ENCODE assay signal across 10 cellular contexts in the genomic region with DNA sequence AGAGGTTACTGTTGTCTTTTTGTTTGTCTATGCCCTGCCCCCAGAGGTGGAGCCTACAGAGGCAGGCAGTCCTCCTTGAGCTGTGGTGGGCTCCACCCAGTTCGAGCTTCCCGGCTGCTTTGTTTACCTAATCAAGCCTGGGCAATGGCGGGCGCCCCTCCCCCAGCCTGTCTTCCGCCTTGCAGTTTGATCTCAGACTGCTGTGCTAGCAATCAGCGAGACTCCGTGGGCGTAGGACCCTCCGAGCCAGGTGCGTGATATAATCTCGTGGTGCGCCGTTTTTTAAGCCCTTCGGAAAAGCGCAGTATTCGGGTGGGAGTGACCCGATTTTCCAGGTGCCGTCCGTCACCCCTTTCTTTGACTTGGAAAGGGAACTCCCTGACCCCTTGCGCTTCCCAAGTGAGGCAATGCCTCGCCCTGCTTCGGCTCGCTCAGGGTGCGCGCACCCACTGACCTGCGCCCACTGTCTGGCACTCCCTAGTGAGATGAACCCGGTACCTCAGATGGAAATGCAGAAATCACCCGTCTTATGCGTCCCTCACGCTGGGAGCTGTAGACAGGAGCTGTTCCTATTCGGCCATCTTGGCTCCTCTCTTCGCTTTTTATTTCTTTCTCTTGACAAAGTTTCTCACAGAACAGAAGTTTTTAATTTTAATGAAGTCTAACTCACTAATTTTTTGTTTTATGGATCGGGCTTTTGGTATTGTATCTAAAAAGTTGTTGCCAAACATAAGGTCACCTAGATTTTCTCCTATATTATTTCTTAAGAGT. TPM values are rescaled to one million over a fixed set of nuclear protein-coding genes. Genes with fewer than 3 reads are reported as not detected.
DNase-seq lines count a peak whose midpoint lies in the region; ATAC-seq, FAIRE-seq and TF ChIP-seq lines count a peak whose summit lies in the region.
"Not testable (repeated sequence)": the region's sequence is repeated elsewhere in the genome, so short reads cannot be mapped to it uniquely, and the experiment has no call there.
"Had no signal": no experiment of that assay in that cellular context is flagged by ENCODE, and none has a peak within 500 bp of the region (broad histone marks: within the 10 kb centered on the region; RNA-seq: fewer than 3 reads in every experiment).

No MANE protein-coding gene starts in this region.

- intact Hi-C loops in Right ventricle myocardium inferior (cut with DNase I); spleen (cut with DNase I; ENCODE audit: low total_unique reads): not testable (repeated sequence)

- H3K4me3 Mint-ChIP-seq in astrocyte (ENCODE audit: unreplicated experiment) (peak overlapping the region; percentile 64), mesothelial cell of epicardium (peak overlapping the region; percentile 39)

- H3K36me3 ChIP-seq in astrocyte (ENCODE audit: insufficient read depth, low read length); spleen: not testable (repeated sequence)

- H2AFZ ChIP-seq in astrocyte (ENCODE audit: low read depth, low read length): not testable (repeated sequence)

- 85 to 90% (median 88%) methylated on average over 33 of the region's 33 CpGs for WGBS in spleen, 5 donors

- not testable (repeated sequence) for H3K27me3 Mint-ChIP-seq in astrocyte (ENCODE audit: low read depth, unreplicated experiment); mesothelial cell of epicardium (ENCODE audit: low read depth)

- H3K36me3 Mint-ChIP-seq in astrocyte (ENCODE audit: low read depth, unreplicated experiment); mesothelial cell of epicardium: not testable (repeated sequence)

- not testable (repeated sequence) for H3K9me3 Mint-ChIP-seq in astrocyte (ENCODE audit: unreplicated experiment); mesothelial cell of epicardium

- not testable (repeated sequence) for TF ChIP-seq POLR2A in spleen (IDR thresholded peaks at IDR 0.05)

- not testable (repeated sequence) for H3K9me3 ChIP-seq in astrocyte (ENCODE audit: insufficient read depth, low read depth, low read length); spleen

- H3K27ac ChIP-seq in astrocyte (ENCODE audit: low read depth, low read length); spleen: not testable (repeated sequence)

- DNase-seq in ELF-1 (ENCODE audit: low read depth, low spot score): peak; percentile 41
- DNase-seq in NCI-H1105 treated with DMSO at 0.1 percent for 48 hours (lab: John Stamatoyannopoulos, UW): peak; percentile 65
- DNase-seq in NCI-H748 (lab: John Stamatoyannopoulos, UW; ENCODE audit: unreplicated experiment): peak; percentile 60
- peak; percentile 68 for DNase-seq in SK-N-DZ (ENCODE audit: low spot score)
- DNase-seq in astrocyte (ENCODE audit: low read depth); mesothelial cell of epicardium (ENCODE audit: low spot score in 2 of 2, unreplicated experiment in 2 of 2): not testable (repeated sequence)
- DNase-seq in Right ventricle myocardium inferior (ENCODE audit: missing footprints): peak; percentile 20
- peak; percentile 40 for DNase-seq in spleen

- not testable (repeated sequence) for H3K27me3 ChIP-seq in astrocyte (ENCODE audit: insufficient read depth, low read length); spleen (replicated peaks in 1 of 7)

- H3K4me3 ChIP-seq in astrocyte (ENCODE audit: insufficient read depth, low read depth, low read length); spleen: not testable (repeated sequence)

- not testable (repeated sequence) for H3K79me2 ChIP-seq in astrocyte (ENCODE audit: insufficient read depth, low read length)

- H3K4me1 ChIP-seq in astrocyte (ENCODE audit: insufficient read depth, low read length); spleen: not testable (repeated sequence)

- H3K9ac ChIP-seq in astrocyte (ENCODE audit: low read length): not testable (repeated sequence)

- not testable (repeated sequence) for TF ChIP-seq CTCF in astrocyte (IDR thresholded peaks at IDR 0.05; ENCODE audit: insufficient read depth, low read depth, low read length); mesothelial cell of epicardium (IDR thresholded peaks at IDR 0.05; ENCODE audit: unreplicated experiment); spleen (IDR thresholded peaks at IDR 0.05 in 8 of 11, conservative IDR thresholded peaks at IDR 0.05 in 3 of 11)

- not testable (repeated sequence) for H4K20me1 ChIP-seq in astrocyte (ENCODE audit: insufficient read depth, low read length)

- H3K4me2 ChIP-seq in astrocyte (ENCODE audit: low read length): not testable (repeated sequence)

- not testable (repeated sequence) for H3K27ac Mint-ChIP-seq in astrocyte (ENCODE audit: unreplicated experiment)
- H3K27ac Mint-ChIP-seq in mesothelial cell of epicardium: peak overlapping the region; percentile 25

- ATAC-seq in Right ventricle myocardium inferior: not testable (repeated sequence)

- not testable (repeated sequence) for H3K4me1 Mint-ChIP-seq in astrocyte (ENCODE audit: low read depth, unreplicated experiment); mesothelial cell of epicardium

- not testable (repeated sequence) for FAIRE-seq in astrocyte (lab: Jason Lieb, UNC)

RNA-seq across cellular contexts. Expression of a gene that starts 38.0 kb away (rescaled TPM):
- 9.2 and 12.8 TPM in 2 replicates for polyA plus RNA-seq in SK-N-DZ (2014; cell fraction: cytosol; rRNA removed)
- polyA plus RNA-seq in SK-N-DZ (2014; cell fraction: nucleus; rRNA removed): 7.6 and 12.6 TPM in 2 replicates
- total RNA-seq in astrocyte (1.4 and 1.9 TPM in 2 replicates), Right ventricle myocardium inferior (not detected), mesothelial cell of epicardium (12.4 to 14.2 TPM (median 12.7 TPM) in 3 replicates), spleen (not detected)
- polyA plus RNA-seq in spleen: not detected
- total RNA-seq: CD4-positive, alpha-beta memory T cell; HT-29 had no signal
- polyA plus RNA-seq: CD4-positive, alpha-beta memory T cell had no signal
